In genomic region chr20:18331694-18332093, GRCh38 we compare ENCODE assay signal across 33 cellular contexts.
"Had no signal": no experiment of that assay in that cellular context is flagged by ENCODE, and none has a peak within 500 bp of the region (broad histone marks: within the 10 kb centered on the region; RNA-seq: fewer than 3 reads in every experiment).

No MANE protein-coding gene starts in this region.

- H3K36me3 ChIP-seq: adrenal gland, cardiac muscle cell had no signal

- H3K27ac ChIP-seq: adrenal gland, cardiac muscle cell, VCaP had no signal

- FAIRE-seq: astrocyte, bronchial epithelial cell, TTC549 had no signal

- H3K4me3 ChIP-seq: adrenal gland, cardiac muscle cell had no signal

- H3K9me3 ChIP-seq: adrenal gland had no signal

- H3K27me3 ChIP-seq: adrenal gland, cardiac muscle cell had no signal

- DNase-seq: activated B cell treated with CpG ODN at 0.5 μM for 24 hours; activated CD4-positive, alpha-beta memory T cell treated with anti-CD3 and anti-CD28 coated beads for 36 hours; activated CD4-positive, alpha-beta T cell treated with anti-CD3 and anti-CD28 coated beads for 4 hours; activated CD4-positive, alpha-beta T cell treated with anti-CD3 and anti-CD28 coated beads, Interleukin-2, amount 10 ng/mL, durations not matched to agents 24 days and 14 days; activated CD4-positive, alpha-beta T cell treated with anti-CD3 and anti-CD28 coated beads, Interleukin-2, amount 50 U/mL, for 1 hour; activated CD4-positive, alpha-beta T cell treated with anti-CD3 and anti-CD28 coated beads, Interleukin-2, amount 50 U/mL, for 4 hours; activated CD4-positive, CD25-positive, alpha-beta regulatory T cell treated with anti-CD3 and anti-CD28 coated beads, Interleukin-2, amount 50 U/mL, for 72 hours; activated CD8-positive, alpha-beta memory T cell treated with anti-CD3 and anti-CD28 coated beads, Interleukin-2, amount 50 U/mL, for 4 hours; activated CD8-positive, alpha-beta T cell treated with anti-CD3 and anti-CD28 coated beads for 36 hours; activated effector memory CD4-positive, alpha-beta T cell treated with anti-CD3 and anti-CD28 coated beads, Interleukin-2, amount 50 U/mL, for 16 hours; activated gamma-delta T cell treated with Interleukin-2 at 50 U/mL for 16 hours; activated naive CD4-positive, alpha-beta T cell; activated naive CD4-positive, alpha-beta T cell treated with anti-CD3 and anti-CD28 coated beads for 36 hours; activated naive CD4-positive, alpha-beta T cell treated with anti-CD3 and anti-CD28 coated beads, Interleukin-2, amount 50 U/mL, for 16 hours; activated naive CD8-positive, alpha-beta T cell treated with anti-CD3 and anti-CD28 coated beads for 36 hours; activated T-cell treated with anti-CD3 and anti-CD28 coated beads for 4 hours; activated T-cell treated with anti-CD3 and anti-CD28 coated beads, Interleukin-2, amount 50 U/mL, for 1 hour; activated T-cell treated with anti-CD3 and anti-CD28 coated beads, Interleukin-2, amount 50 U/mL, for 4 hours; activated T-cell treated with anti-CD3 and anti-CD28 coated beads, Interleukin-2, amount 50 U/mL, for 72 hours; adrenal gland; amniotic stem cell; aorta; caudate nucleus; T-helper 1 cell; T-helper 2 cell; T-helper 9 cell had no signal

- ATAC-seq: activated CD8-positive, alpha-beta T cell treated with anti-CD3 and anti-CD28 coated beads for 36 hours; activated naive CD4-positive, alpha-beta T cell treated with anti-CD3 and anti-CD28 coated beads, Interleukin-2, amount 50 U/mL, for 72 hours; activated T-cell treated with anti-CD3 and anti-CD28 coated beads, Interleukin-2, amount 50 U/mL, for 4 hours; activated T-cell treated with anti-CD3 and anti-CD28 coated beads, Interleukin-2, amount 50 U/mL, for 72 hours; activated T-helper 17 cell treated with anti-CD3 and anti-CD28 coated beads, Interleukin-2, amount 50 U/mL, for 72 hours had no signal

- H3K4me1 ChIP-seq: adrenal gland had no signal
